ENCODE assay signal across 11 cellular contexts in the genomic region with DNA sequence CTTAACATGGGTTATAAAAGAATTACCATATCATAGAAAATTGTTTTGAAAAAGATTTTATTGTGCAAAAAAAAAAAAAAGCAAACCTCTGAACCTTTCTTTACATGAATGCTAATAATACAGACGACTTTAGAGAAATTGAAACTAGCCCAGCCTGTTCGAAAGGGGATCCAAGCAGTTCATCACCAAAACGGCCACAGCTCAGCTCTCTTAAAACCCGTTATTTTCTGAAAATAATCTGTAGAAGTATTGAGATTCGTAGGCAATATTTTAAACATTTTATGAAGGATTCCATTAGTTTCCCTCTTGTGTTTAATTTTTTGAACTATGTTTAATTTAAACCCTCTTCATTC. TPM values are rescaled to one million over a fixed set of nuclear protein-coding genes. Genes with fewer than 3 reads are reported as not detected.
DNase-seq lines count a peak whose midpoint lies in the region; ATAC-seq, FAIRE-seq and TF ChIP-seq lines count a peak whose summit lies in the region.
"Had no signal": no experiment of that assay in that cellular context is flagged by ENCODE, and none has a peak within 500 bp of the region (broad histone marks: within the 10 kb centered on the region; RNA-seq: fewer than 3 reads in every experiment).

No MANE protein-coding gene starts in this region.

- no peak for FAIRE-seq in astrocyte (lab: Jason Lieb, UNC)

- peaks cover 57% of the 10 kb centered on the region for H3K4me1 Mint-ChIP-seq in astrocyte (ENCODE audit: low read depth, unreplicated experiment)

- DNase-seq in astrocyte (ENCODE audit: low read depth), result no peak
- peak; percentile 36 for DNase-seq in retina
- DNase-seq in NCI-H510A treated with DMSO at 0.1 percent for 48 hours (lab: John Stamatoyannopoulos, UW), result no peak
- no peak for DNase-seq in NCI-H774 (lab: John Stamatoyannopoulos, UW)
- no peak for DNase-seq in NCI-H1048 (lab: John Stamatoyannopoulos, UW)
- DNase-seq: occipital lobe had no signal

- no peaks in the 10 kb centered on the region for H3K27me3 Mint-ChIP-seq in astrocyte (ENCODE audit: low read depth, unreplicated experiment)

- H3K79me2 ChIP-seq in astrocyte (ENCODE audit: insufficient read depth, low read length), result no peaks in the 10 kb centered on the region

- H3K4me3 Mint-ChIP-seq in astrocyte (ENCODE audit: unreplicated experiment), result peak overlapping the region; percentile 52
- H3K4me3 Mint-ChIP-seq: stimulated activated naive CD8-positive, alpha-beta T cell treated with anti-CD3 and anti-CD28 coated beads, Interleukin-15, Interleukin-2, amounts not matched to agents 100 ng/mL and 50 ng/mL, for 24 hours had no signal

- peak overlapping the region; percentile 38 for H3K4me3 ChIP-seq in astrocyte (ENCODE audit: insufficient read depth, low read depth, low read length)

- no peaks in the 10 kb centered on the region for H3K9me3 Mint-ChIP-seq in astrocyte (ENCODE audit: unreplicated experiment)
- H3K9me3 Mint-ChIP-seq: stimulated activated naive CD8-positive, alpha-beta T cell treated with anti-CD3 and anti-CD28 coated beads, Interleukin-15, Interleukin-2, amounts not matched to agents 100 ng/mL and 50 ng/mL, for 24 hours had no signal

- no peaks in the 10 kb centered on the region for H4K20me1 ChIP-seq in astrocyte (ENCODE audit: insufficient read depth, low read length)

- H3K27me3 ChIP-seq in astrocyte (ENCODE audit: insufficient read depth, low read length), result no peaks in the 10 kb centered on the region

- H2AFZ ChIP-seq in astrocyte (ENCODE audit: low read depth, low read length), result peak overlapping the region; percentile 70

- no peak for TF ChIP-seq CTCF in astrocyte (IDR thresholded peaks at IDR 0.05; ENCODE audit: insufficient read depth, low read depth, low read length)

- peaks cover 32% of the 10 kb centered on the region for H3K4me1 ChIP-seq in astrocyte (ENCODE audit: insufficient read depth, low read length)

- peak overlapping the region; percentile 81 for H3K4me2 ChIP-seq in astrocyte (ENCODE audit: low read length)

- H3K27ac ChIP-seq in astrocyte (ENCODE audit: low read depth, low read length), result peak overlapping the region; percentile 82
- H3K27ac ChIP-seq: HL-60 had no signal

- no peaks in the 10 kb centered on the region for H3K36me3 ChIP-seq in astrocyte (ENCODE audit: insufficient read depth, low read length)

- ATAC-seq in GM19452 (IDR thresholded peaks at IDR 0.05; ENCODE audit: unreplicated experiment) (peak; percentile 62), HG03095 (IDR thresholded peaks at IDR 0.05; ENCODE audit: unreplicated experiment) (peak; percentile 68), HG03521 (IDR thresholded peaks at IDR 0.05; ENCODE audit: unreplicated experiment) (no peak)

- no peaks in the 10 kb centered on the region for H3K9me3 ChIP-seq in astrocyte (ENCODE audit: insufficient read depth, low read depth, low read length)

- peak overlapping the region; percentile 77 for H3K9ac ChIP-seq in astrocyte (ENCODE audit: low read length)

- no peaks in the 10 kb centered on the region for H3K36me3 Mint-ChIP-seq in astrocyte (ENCODE audit: low read depth, unreplicated experiment)

- peak overlapping the region; percentile 98 for H3K27ac Mint-ChIP-seq in astrocyte (ENCODE audit: unreplicated experiment)
- H3K27ac Mint-ChIP-seq: stimulated activated naive CD8-positive, alpha-beta T cell treated with anti-CD3 and anti-CD28 coated beads, Interleukin-15, Interleukin-2, amounts not matched to agents 100 ng/mL and 50 ng/mL, for 24 hours had no signal

RNA-seq across cellular contexts. Expression of a gene that starts 9.9 kb away (rescaled TPM):
- total RNA-seq in astrocyte, result 2.7 and 4.1 TPM in 2 replicates
